ENCODE assay signal across 28 cellular contexts in genomic region chr7:29464693-29465092, GRCh38.
"Had no signal": no experiment of that assay in that cellular context is flagged by ENCODE, and none has a peak within 500 bp of the region (broad histone marks: within the 10 kb centered on the region; RNA-seq: fewer than 3 reads in every experiment).

No MANE protein-coding gene starts in this region.

- H3K4me3 Mint-ChIP-seq: activated CD4-positive, alpha-beta T cell treated with anti-CD3 and anti-CD28 coated beads, Interleukin-2, amount 10 ng/mL, durations not matched to agents 24 days and 14 days; activated CD8-positive, alpha-beta T cell treated with anti-CD3 and anti-CD28 coated beads for 36 hours; activated naive CD4-positive, alpha-beta T cell treated with anti-CD3 and anti-CD28 coated beads, Interleukin-2, amount 50 U/mL, for 24 hours; activated naive CD8-positive, alpha-beta T cell treated with anti-CD3 and anti-CD28 coated beads, Interleukin-2, amount 10 ng/mL, durations not matched to agents 7 days and 5 days; activated T-cell treated with anti-CD3 and anti-CD28 coated beads, Interleukin-2, amount 50 U/mL, for 24 hours had no signal

- H3K4me3 ChIP-seq: adrenal gland, body of pancreas, MG63, SJCRH30, SK-N-MC had no signal

- DNase-seq: activated CD4-positive, alpha-beta T cell treated with anti-CD3 and anti-CD28 coated beads, Interleukin-2, amount 10 ng/mL, durations not matched to agents 24 days and 14 days; activated CD4-positive, alpha-beta T cell treated with anti-CD3 and anti-CD28 coated beads, Interleukin-2, amount 50 U/mL, for 4 hours; activated CD8-positive, alpha-beta T cell treated with anti-CD3 and anti-CD28 coated beads for 36 hours; activated gamma-delta T cell; activated naive CD4-positive, alpha-beta T cell treated with Interleukin-2 at 50 U/mL for 16 hours; activated naive CD8-positive, alpha-beta T cell treated with anti-CD3 and anti-CD28 coated beads, Interleukin-2, amount 10 ng/mL, durations not matched to agents 7 days and 5 days; activated T-cell treated with anti-CD3 and anti-CD28 coated beads, Interleukin-2, amount 50 U/mL, for 24 hours; adrenal gland; body of pancreas; caudate nucleus; Kasumi-1; KG1; MG63; NCI-H1048; NCI-H1436 treated with DMSO at 0.1 percent for 48 hours; NCI-H187; NCI-H2029 treated with DMSO at 0.1 percent for 48 hours; NCI-H2107; NCI-H345; NCI-H526 treated with DMSO at 0.1 percent for 48 hours; NCI-H774; SHP77; SJCRH30; T1000 had no signal

- H3K4me1 Mint-ChIP-seq: activated CD4-positive, alpha-beta T cell treated with anti-CD3 and anti-CD28 coated beads, Interleukin-2, amount 10 ng/mL, durations not matched to agents 24 days and 14 days; activated naive CD4-positive, alpha-beta T cell treated with anti-CD3 and anti-CD28 coated beads, Interleukin-2, amount 50 U/mL, for 24 hours; activated naive CD8-positive, alpha-beta T cell treated with anti-CD3 and anti-CD28 coated beads, Interleukin-2, amount 10 ng/mL, durations not matched to agents 7 days and 5 days had no signal

- H3K36me3 ChIP-seq: adrenal gland, MG63, SJCRH30 had no signal

- H3K4me1 ChIP-seq: adrenal gland, SJCRH30 had no signal

- H3K27ac Mint-ChIP-seq: activated CD4-positive, alpha-beta T cell treated with anti-CD3 and anti-CD28 coated beads, Interleukin-2, amount 10 ng/mL, durations not matched to agents 24 days and 14 days; activated CD8-positive, alpha-beta T cell treated with anti-CD3 and anti-CD28 coated beads for 36 hours; activated naive CD4-positive, alpha-beta T cell treated with anti-CD3 and anti-CD28 coated beads, Interleukin-2, amount 50 U/mL, for 24 hours; activated naive CD8-positive, alpha-beta T cell treated with anti-CD3 and anti-CD28 coated beads, Interleukin-2, amount 10 ng/mL, durations not matched to agents 7 days and 5 days; activated T-cell treated with anti-CD3 and anti-CD28 coated beads, Interleukin-2, amount 50 U/mL, for 24 hours; activated T-helper 2 cell treated with anti-CD3 and anti-CD28 coated beads, Interferon-gamma antibody, Interleukin-2, Interleukin-4, amounts not matched to agents 10 μg/mL and 5 μg/mL and 100 μg/mL, durations not matched to agents 14 hours and 24 hours and 36 hours had no signal

- H3K9me3 Mint-ChIP-seq: activated CD4-positive, alpha-beta T cell treated with anti-CD3 and anti-CD28 coated beads, Interleukin-2, amount 10 ng/mL, durations not matched to agents 24 days and 14 days; activated CD8-positive, alpha-beta T cell treated with anti-CD3 and anti-CD28 coated beads for 36 hours; activated naive CD4-positive, alpha-beta T cell treated with anti-CD3 and anti-CD28 coated beads, Interleukin-2, amount 50 U/mL, for 24 hours; activated naive CD8-positive, alpha-beta T cell treated with anti-CD3 and anti-CD28 coated beads, Interleukin-2, amount 10 ng/mL, durations not matched to agents 7 days and 5 days; activated T-cell treated with anti-CD3 and anti-CD28 coated beads, Interleukin-2, amount 50 U/mL, for 24 hours; activated T-helper 2 cell treated with anti-CD3 and anti-CD28 coated beads, Interferon-gamma antibody, Interleukin-2, Interleukin-4, amounts not matched to agents 10 μg/mL and 5 μg/mL and 100 μg/mL, durations not matched to agents 14 hours and 24 hours and 36 hours had no signal

- H3K27ac ChIP-seq: adrenal gland, body of pancreas, SJCRH30, SK-N-MC had no signal

- H3K27me3 ChIP-seq: adrenal gland, body of pancreas, SJCRH30 had no signal

- H3K36me3 Mint-ChIP-seq: activated naive CD4-positive, alpha-beta T cell treated with anti-CD3 and anti-CD28 coated beads, Interleukin-2, amount 50 U/mL, for 24 hours; activated naive CD8-positive, alpha-beta T cell treated with anti-CD3 and anti-CD28 coated beads, Interleukin-2, amount 10 ng/mL, durations not matched to agents 7 days and 5 days had no signal

- H3K27me3 Mint-ChIP-seq: activated CD4-positive, alpha-beta T cell treated with anti-CD3 and anti-CD28 coated beads, Interleukin-2, amount 10 ng/mL, durations not matched to agents 24 days and 14 days; activated CD8-positive, alpha-beta T cell treated with anti-CD3 and anti-CD28 coated beads for 36 hours; activated naive CD4-positive, alpha-beta T cell treated with anti-CD3 and anti-CD28 coated beads, Interleukin-2, amount 50 U/mL, for 24 hours; activated naive CD8-positive, alpha-beta T cell treated with anti-CD3 and anti-CD28 coated beads, Interleukin-2, amount 10 ng/mL, durations not matched to agents 7 days and 5 days; activated T-cell treated with anti-CD3 and anti-CD28 coated beads, Interleukin-2, amount 50 U/mL, for 24 hours had no signal

- H3K9me3 ChIP-seq: adrenal gland, body of pancreas, MG63, SJCRH30 had no signal

- ATAC-seq: activated CD8-positive, alpha-beta T cell treated with anti-CD3 and anti-CD28 coated beads for 36 hours; body of pancreas; Panc1 had no signal
